ENCODE assay signal across 23 cellular contexts in the genomic region with DNA sequence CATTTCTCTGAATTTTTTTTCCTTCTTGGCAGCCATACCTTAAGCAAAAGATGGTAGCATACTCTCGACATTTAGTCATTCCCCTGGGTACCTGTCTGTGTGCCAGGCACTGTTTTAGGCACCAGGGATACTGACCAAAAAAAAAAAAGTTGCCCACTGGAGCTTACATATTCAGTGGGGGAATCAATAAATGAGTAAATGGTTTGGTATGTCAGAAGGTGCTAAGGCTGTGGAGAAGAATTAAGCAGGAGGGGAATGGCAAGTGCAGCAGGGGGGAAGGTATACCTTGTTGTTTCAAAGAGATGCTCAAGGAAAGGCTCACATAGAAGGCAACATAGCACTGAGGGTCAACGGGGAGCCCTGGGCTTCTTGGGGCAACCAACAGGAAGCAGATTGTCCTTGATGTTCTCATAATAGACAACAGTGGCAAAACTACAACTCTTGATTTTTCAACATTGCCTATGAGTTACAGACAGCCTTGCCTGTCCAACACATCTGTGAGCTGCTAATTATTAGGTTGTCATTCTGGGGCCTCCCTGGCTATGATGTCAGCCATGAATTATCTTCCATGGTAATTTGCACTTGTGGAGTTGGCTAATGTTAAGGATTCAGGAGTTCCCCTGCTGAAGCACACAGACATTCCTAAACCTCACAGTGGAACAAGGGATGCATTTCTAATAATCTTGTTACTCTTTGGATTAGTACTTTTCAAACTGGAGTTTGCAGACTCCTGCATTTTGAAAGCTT. TPM values are rescaled to one million over a fixed set of nuclear protein-coding genes. Genes with fewer than 3 reads are reported as not detected.
DNase-seq lines count a peak whose midpoint lies in the region; ATAC-seq and TF ChIP-seq lines count a peak whose summit lies in the region.
"Had no signal": no experiment of that assay in that cellular context is flagged by ENCODE, and none has a peak within 500 bp of the region (broad histone marks: within the 10 kb centered on the region; RNA-seq: fewer than 3 reads in every experiment).

No MANE protein-coding gene starts in this region.

- no peak for ATAC-seq in GM18858 (IDR thresholded peaks at IDR 0.05; ENCODE audit: unreplicated experiment)
- ATAC-seq: activated naive CD4-positive, alpha-beta T cell treated with anti-CD3 and anti-CD28 coated beads, Interleukin-2, amount 50 U/mL, for 72 hours; activated T-helper 17 cell treated with anti-CD3 and anti-CD28 coated beads, Interleukin-2, amount 50 U/mL, for 72 hours; naive thymus-derived CD4-positive, alpha-beta T cell; stimulated activated naive B cell treated with anti-CD40 and anti-IgM and Interleukin-4, amounts not matched to agents 10 μg/mL and 1 μg/mL and 100 μg/mL, for 72 hours had no signal

- no peaks in the 10 kb centered on the region for H3K4me1 ChIP-seq in endodermal cell (ENCODE audit: control insufficient read depth, insufficient read depth, low read length)
- peaks cover 59% of the 10 kb centered on the region for H3K4me1 ChIP-seq in skeletal muscle satellite cell (ENCODE audit: control insufficient read depth, insufficient read depth, low read length)
- H3K4me1 ChIP-seq: uterus had no signal

- no peaks in the 10 kb centered on the region for H3K9me3 Mint-ChIP-seq in endodermal cell
- H3K9me3 Mint-ChIP-seq: activated naive CD4-positive, alpha-beta T cell treated with anti-CD3 and anti-CD28 coated beads, Interleukin-2, amount 50 U/mL, for 72 hours; activated T-helper 17 cell treated with anti-CD3 and anti-CD28 coated beads, Interleukin-2, amount 50 U/mL, for 72 hours; naive thymus-derived CD4-positive, alpha-beta T cell; stimulated activated naive B cell treated with anti-CD40 and anti-IgM and Interleukin-4, amounts not matched to agents 10 μg/mL and 1 μg/mL and 100 μg/mL, for 72 hours had no signal

- no peaks in the 10 kb centered on the region for H3K36me3 Mint-ChIP-seq in endodermal cell (ENCODE audit: low read depth)
- H3K36me3 Mint-ChIP-seq: activated naive CD4-positive, alpha-beta T cell treated with anti-CD3 and anti-CD28 coated beads, Interleukin-2, amount 50 U/mL, for 72 hours had no signal

- no peak overlapping the region for H3K4me3 Mint-ChIP-seq in endodermal cell
- H3K4me3 Mint-ChIP-seq: activated T-helper 17 cell treated with anti-CD3 and anti-CD28 coated beads, Interleukin-2, amount 50 U/mL, for 72 hours; naive thymus-derived CD4-positive, alpha-beta T cell; stimulated activated naive B cell treated with anti-CD40 and anti-IgM and Interleukin-4, amounts not matched to agents 10 μg/mL and 1 μg/mL and 100 μg/mL, for 72 hours had no signal

- no peak overlapping the region for H3K27ac Mint-ChIP-seq in endodermal cell
- H3K27ac Mint-ChIP-seq: activated naive CD4-positive, alpha-beta T cell treated with anti-CD3 and anti-CD28 coated beads, Interleukin-2, amount 50 U/mL, for 72 hours; activated T-helper 17 cell treated with anti-CD3 and anti-CD28 coated beads, Interleukin-2, amount 50 U/mL, for 72 hours; stimulated activated naive B cell treated with anti-CD40 and anti-IgM and Interleukin-4, amounts not matched to agents 10 μg/mL and 1 μg/mL and 100 μg/mL, for 72 hours had no signal

- no peak overlapping the region for H3K4me2 ChIP-seq in skeletal muscle satellite cell (ENCODE audit: low read length)

- H3K9ac ChIP-seq in endodermal cell (ENCODE audit: extremely low read depth, low read length, poor library complexity, severe bottlenecking) (no peak overlapping the region), skeletal muscle satellite cell (ENCODE audit: low read depth, low read length) (peak overlapping the region; percentile 38)

- no peaks in the 10 kb centered on the region for H3K27me3 Mint-ChIP-seq in endodermal cell (ENCODE audit: insufficient read depth)
- H3K27me3 Mint-ChIP-seq: activated T-helper 17 cell treated with anti-CD3 and anti-CD28 coated beads, Interleukin-2, amount 50 U/mL, for 72 hours; stimulated activated naive B cell treated with anti-CD40 and anti-IgM and Interleukin-4, amounts not matched to agents 10 μg/mL and 1 μg/mL and 100 μg/mL, for 72 hours had no signal

- H3K27me3 ChIP-seq in endodermal cell (ENCODE audit: control insufficient read depth, insufficient read depth, low read length, poor library complexity, severe bottlenecking) (no peaks in the 10 kb centered on the region), skeletal muscle satellite cell (ENCODE audit: control insufficient read depth, insufficient read depth, low read length) (no peaks in the 10 kb centered on the region)
- H3K27me3 ChIP-seq: suprapubic skin, uterus had no signal

- TF ChIP-seq CTCF in endodermal cell (conservative IDR thresholded peaks at IDR 0.05): no peak

- TF ChIP-seq RAD21 in Ishikawa (IDR thresholded peaks at IDR 0.05; ENCODE audit: low read depth): no peak

- WGBS in endodermal cell (ENCODE audit: insufficient coverage in 1 of 2, insufficient read length in 1 of 2), 2 experiments: 80 to 84% methylated on average over 2 of the region's 2 CpGs

- TF ChIP-seq EP300 in Ishikawa (IDR thresholded peaks at IDR 0.05; ENCODE audit: borderline replicate concordance): peak; percentile 34; the same call in 1 of the 2 replicates

- H3K4me1 Mint-ChIP-seq in endodermal cell: no peaks in the 10 kb centered on the region

- no peaks in the 10 kb centered on the region for H3K9me3 ChIP-seq in endodermal cell (ENCODE audit: control insufficient read depth, low read length)
- no peaks in the 10 kb centered on the region for H3K9me3 ChIP-seq in skeletal muscle satellite cell (replicated peaks; ENCODE audit: low read length)
- H3K9me3 ChIP-seq: suprapubic skin, uterus had no signal

- H3K4me3 ChIP-seq in endodermal cell (ENCODE audit: low read length): no peak overlapping the region
- no peak overlapping the region for H3K4me3 ChIP-seq in skeletal muscle satellite cell (ENCODE audit: low read length)
- H3K4me3 ChIP-seq: suprapubic skin, uterus had no signal

- DNase-seq in Daoy (ENCODE audit: low read depth): peak; percentile 49
- peak; percentile 29 for DNase-seq in endodermal cell
- no peak for DNase-seq in mucosa of gallbladder (ENCODE audit: low spot score)
- DNase-seq in NCI-H2171 (lab: John Stamatoyannopoulos, UW): no peak
- DNase-seq: activated CD4-positive, alpha-beta T cell treated with anti-CD3 and anti-CD28 coated beads, Interleukin-2, amount 50 U/mL, for 48 hours; activated CD8-positive, alpha-beta memory T cell treated with anti-CD3 and anti-CD28 coated beads, Interleukin-2, amount 50 U/mL, for 4 hours; anterior cingulate cortex; central memory CD4-positive, alpha-beta T cell; dermis blood vessel endothelial cell; MM.1S; naive thymus-derived CD4-positive, alpha-beta T cell; NCI-H1436 treated with DMSO at 0.1 percent for 48 hours; nucleus accumbens; small intestine; stimulated activated CD4-positive, alpha-beta T cell treated with anti-CD3 and anti-CD28 coated beads, Interleukin-4, amount 100 ng/mL, for 1 hour; stimulated activated naive B cell treated with anti-CD40 and anti-IgM and Interleukin-4, amounts not matched to agents 10 μg/mL and 1 μg/mL and 100 μg/mL, for 72 hours; uterus had no signal

- no peak overlapping the region for H3K27ac ChIP-seq in endodermal cell (ENCODE audit: low read depth, low read length)
- H3K27ac ChIP-seq: suprapubic skin, uterus had no signal

- H3K36me3 ChIP-seq in endodermal cell (ENCODE audit: control insufficient read depth, insufficient read depth, low read length): no peaks in the 10 kb centered on the region
- peaks cover 83% of the 10 kb centered on the region for H3K36me3 ChIP-seq in skeletal muscle satellite cell (ENCODE audit: insufficient read depth, low read length)
- H3K36me3 ChIP-seq: suprapubic skin, uterus had no signal

TF ChIP-seq in Ishikawa, 13 proteins besides CTCF, POLR2A, EP300 and RAD21 (continues in another document):
- TF ChIP-seq ZBTB7A (IDR thresholded peaks at IDR 0.05; ENCODE audit: low read depth) (no peak), TEAD4 (IDR thresholded peaks at IDR 0.05) (0 out of 2 replicates have a peak, but pooled peaks have one; percentile 9), CREB1 (IDR thresholded peaks at IDR 0.05; ENCODE audit: low read depth) (no peak), CEBPB (IDR thresholded peaks at IDR 0.05) (no peak), EGR1 (IDR thresholded peaks at IDR 0.05) (no peak), NFIC (IDR thresholded peaks at IDR 0.05) (peak; percentile 21; the same call in 1 of the 2 replicates), FOXM1 (IDR thresholded peaks at IDR 0.05; ENCODE audit: borderline replicate concordance, low read depth) (no peak), TCF12 (IDR thresholded peaks at IDR 0.05; ENCODE audit: low read depth) (no peak), TAF1 (IDR thresholded peaks at IDR 0.05; ENCODE audit: low read depth) (no peak), YY1 (IDR thresholded peaks at IDR 0.05; ENCODE audit: low read depth) (no peak)
- TF ChIP-seq, protein P1, sequence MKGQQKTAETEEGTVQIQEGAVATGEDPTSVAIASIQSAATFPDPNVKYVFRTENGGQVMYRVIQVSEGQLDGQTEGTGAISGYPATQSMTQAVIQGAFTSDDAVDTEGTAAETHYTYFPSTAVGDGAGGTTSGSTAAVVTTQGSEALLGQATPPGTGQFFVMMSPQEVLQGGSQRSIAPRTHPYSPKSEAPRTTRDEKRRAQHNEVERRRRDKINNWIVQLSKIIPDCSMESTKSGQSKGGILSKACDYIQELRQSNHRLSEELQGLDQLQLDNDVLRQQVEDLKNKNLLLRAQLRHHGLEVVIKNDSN (IDR thresholded peaks at IDR 0.05): no peak
- TF ChIP-seq, protein P2, sequence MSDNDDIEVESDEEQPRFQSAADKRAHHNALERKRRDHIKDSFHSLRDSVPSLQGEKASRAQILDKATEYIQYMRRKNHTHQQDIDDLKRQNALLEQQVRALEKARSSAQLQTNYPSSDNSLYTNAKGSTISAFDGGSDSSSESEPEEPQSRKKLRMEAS (IDR thresholded peaks at IDR 0.05): no peak

RNA-seq across cellular contexts. Expression of a gene that starts 19.6 kb away (rescaled TPM):
- 129 and 139 TPM in 2 replicates for total RNA-seq in Daoy (2014; rRNA removed; shearing (Covaris generic))
- total RNA-seq in endodermal cell: under 1 TPM; 0.33 to 0.75 TPM
- polyA plus RNA-seq in endodermal cell (2013, experiment 1 of 2): 0.71 TPM
- polyA plus RNA-seq in endodermal cell (2013, experiment 2 of 2): 1.6 TPM
- total RNA-seq in skeletal muscle satellite cell (2012; rRNA removed): 342 and 377 TPM in 2 replicates
- 64.9 TPM for total RNA-seq in mucosa of gallbladder

Comparison
In these comparisons a context has a peak if more than half of its experiments do, and no peak if none do; other contexts are left out.
1. DNase-seq: peak in Daoy (single experiment) and endodermal cell (single experiment); none in mucosa of gallbladder (single experiment) and NCI-H2171 (single experiment).
2. RNA of a gene that starts 19.6 kb away (total RNA-seq): 129 to 139 TPM in Daoy and 64.9 TPM in mucosa of gallbladder (single experiment); 0.33 to 0.75 TPM in endodermal cell; every median in the first group is over 10 times any median in the second.